ENCODE assay signal across 9 cellular contexts in genomic region chr17:74008196-74008595, GRCh38.
DNase-seq lines count a peak whose midpoint lies in the region; ATAC-seq and TF ChIP-seq lines count a peak whose summit lies in the region.
"Had no signal": no experiment of that assay in that cellular context is flagged by ENCODE, and none has a peak within 500 bp of the region (broad histone marks: within the 10 kb centered on the region; RNA-seq: fewer than 3 reads in every experiment).

No MANE protein-coding gene starts in this region.

- no peaks in the 10 kb centered on the region for H3F3A ChIP-seq in PC-3 (ENCODE audit: low read length, unreplicated experiment)

- CTCF ChIA-PET in PC-3 (lab: Charles Lee): no interaction called here

- no peaks in the 10 kb centered on the region for H3K9me2 ChIP-seq in PC-3 (replicated peaks; ENCODE audit: low read length)

- no peaks in the 10 kb centered on the region for H4K20me1 ChIP-seq in PC-3 (ENCODE audit: low read length)

- H3K36me3 ChIP-seq in PC-3 (ENCODE audit: low read depth, low read length): no peaks in the 10 kb centered on the region
- H3K36me3 ChIP-seq in effector memory CD4-positive, alpha-beta T cell (ENCODE audit: control insufficient read depth, insufficient read depth, low read length): no peaks in the 10 kb centered on the region

- H3K4me1 ChIP-seq in PC-3 (ENCODE audit: insufficient read depth, low read length): no peaks in the 10 kb centered on the region
- H3K4me1 ChIP-seq in effector memory CD4-positive, alpha-beta T cell (ENCODE audit: control insufficient read depth, insufficient read depth, low read length, poor library complexity, severe bottlenecking): peaks cover 4% of the 10 kb centered on the region

- TF ChIP-seq CTCF in GM12865 (IDR thresholded peaks at IDR 0.05; ENCODE audit: insufficient read depth, low read depth, low read length, missing control alignments) (no peak), PC-3 (conservative IDR thresholded peaks at IDR 0.05; ENCODE audit: low read depth, low read length) (peak; percentile 66), fibroblast of villous mesenchyme (IDR thresholded peaks at IDR 0.05; ENCODE audit: insufficient read depth, low read depth, low read length) (peak; percentile 8)

- intact Hi-C loops in PC-3 (cut with micrococcal nuclease): no loop called here

- H3K9me3 ChIP-seq in PC-3 (ENCODE audit: low read length): no peaks in the 10 kb centered on the region
- no peaks in the 10 kb centered on the region for H3K9me3 ChIP-seq in effector memory CD4-positive, alpha-beta T cell (ENCODE audit: control insufficient read depth, low read length)

- H3K4me3 ChIP-seq in GM12865 (ENCODE audit: low read depth, low read length) (no peak overlapping the region), PC-3 (ENCODE audit: low read length) (no peak overlapping the region), fibroblast of villous mesenchyme (ENCODE audit: low read depth, low read length) (no peak overlapping the region)
- H3K4me3 ChIP-seq in effector memory CD4-positive, alpha-beta T cell (ENCODE audit: insufficient read depth, low read depth, low read length, poor library complexity, severe bottlenecking): no peak overlapping the region

- H3K27me3 ChIP-seq in PC-3 (ENCODE audit: low read length): peaks cover 74% of the 10 kb centered on the region
- H3K27me3 ChIP-seq in effector memory CD4-positive, alpha-beta T cell (replicated peaks; ENCODE audit: control insufficient read depth, insufficient read depth, low read length, poor library complexity, severe bottlenecking): no peaks in the 10 kb centered on the region

- no peak overlapping the region for H2AFZ ChIP-seq in PC-3 (ENCODE audit: low read length)

- no peak overlapping the region for H3K27ac ChIP-seq in PC-3 (ENCODE audit: low read length)
- no peak overlapping the region for H3K27ac ChIP-seq in effector memory CD4-positive, alpha-beta T cell (ENCODE audit: insufficient read depth, low read length, poor library complexity, severe bottlenecking)

- no TSS peak for BruUV-seq in PC-3 (replicated peaks; lab: Mats Ljungman, UMichigan)

- no peak for ATAC-seq in PC-3
- ATAC-seq in HG02571 (IDR thresholded peaks at IDR 0.05; ENCODE audit: unreplicated experiment): no peak

- no peaks in the 10 kb centered on the region for H3K79me2 ChIP-seq in PC-3 (ENCODE audit: low read length)

- no peak overlapping the region for H3K4me2 ChIP-seq in PC-3 (ENCODE audit: low read length)

- POLR2A ChIA-PET in PC-3 (lab: Charles Lee; ENCODE audit: unreplicated experiment): no interaction called here

- peak; percentile 20 for DNase-seq in AG08395 (ENCODE audit: low spot score)
- peak; percentile 9 for DNase-seq in GM12865 (ENCODE audit: low read depth)
- peak; percentile 36 for DNase-seq in PC-3
- DNase-seq in fibroblast of villous mesenchyme (ENCODE audit: low read depth): no peak
- DNase-seq in effector memory CD4-positive, alpha-beta T cell: no peak
- DNase-seq in occipital lobe (lab: John Stamatoyannopoulos, UW): no peak
- DNase-seq in activated CD4-positive, CD25-positive, alpha-beta regulatory T cell treated with anti-CD3 and anti-CD28 coated beads, Interleukin-2, amount 50 U/mL, for 72 hours: no peak
- DNase-seq: activated B cell treated with CpG ODN at 0.5 μM for 24 hours had no signal

- no peak overlapping the region for H3K9ac ChIP-seq in PC-3 (ENCODE audit: low read length)

Comparison
In these comparisons a context has a peak if more than half of its experiments do, and no peak if none do; other contexts are left out.
1. DNase-seq: peak in AG08395 (single experiment), GM12865 (single experiment) and PC-3 (single experiment); none in fibroblast of villous mesenchyme (single experiment), effector memory CD4-positive, alpha-beta T cell (0 of 3), occipital lobe (single experiment) and activated CD4-positive, CD25-positive, alpha-beta regulatory T cell treated with anti-CD3 and anti-CD28 coated beads, Interleukin-2, amount 50 U/mL, for 72 hours (single experiment).